In genomic region chr15:70195808-70196304, GRCh38 we compare ENCODE assay signal across 8 cellular contexts.
DNase-seq lines count a peak whose midpoint lies in the region; ATAC-seq and TF ChIP-seq lines count a peak whose summit lies in the region.

No MANE protein-coding gene starts in this region.

- TF ChIP-seq CTCF in adrenal gland (IDR thresholded peaks at IDR 0.05), result no peak

- in situ Hi-C loops in G401 (cut with HindIII; ENCODE audit: low sequenced_read_pairs), result no loop called here

- ATAC-seq in right cardiac atrium (peak; percentile 94 to 95), sciatic nerve (peak; percentile 90), GM21717 (IDR thresholded peaks at IDR 0.05; ENCODE audit: unreplicated experiment) (no peak)
- no peak for ATAC-seq in activated T-helper 17 cell treated with anti-CD3 and anti-CD28 coated beads, Interleukin-2, amount 50 U/mL, for 72 hours (replicated peaks)

- no peaks in the 10 kb centered on the region for H3K36me3 ChIP-seq in adrenal gland (replicated peaks in 1 of 2)

- H3K27me3 Mint-ChIP-seq in activated T-helper 17 cell treated with anti-CD3 and anti-CD28 coated beads, Interleukin-2, amount 50 U/mL, for 72 hours, result no peaks in the 10 kb centered on the region

- H3K27ac ChIP-seq in adrenal gland (peak overlapping the region in 3 of 5 donors; percentile 29 to 79 (median 61)), right cardiac atrium (ENCODE audit: low read length) (no peak overlapping the region)

- H3K27me3 ChIP-seq in adrenal gland, result no peaks in the 10 kb centered on the region
- H3K27me3 ChIP-seq in right cardiac atrium (ENCODE audit: control insufficient read depth, insufficient read depth), result no peaks in the 10 kb centered on the region

- no peak overlapping the region for H3K4me3 ChIP-seq in adrenal gland
- no peak overlapping the region for H3K4me3 ChIP-seq in right cardiac atrium (ENCODE audit: low read length)

- peaks cover 4% of the 10 kb centered on the region for H3K9me3 Mint-ChIP-seq in activated T-helper 17 cell treated with anti-CD3 and anti-CD28 coated beads, Interleukin-2, amount 50 U/mL, for 72 hours

- H3K4me3 Mint-ChIP-seq in activated T-helper 17 cell treated with anti-CD3 and anti-CD28 coated beads, Interleukin-2, amount 50 U/mL, for 72 hours, result no peak overlapping the region

- no peak for TF ChIP-seq POLR2A in adrenal gland (IDR thresholded peaks at IDR 0.05)

- intact Hi-C loops in adrenal gland (cut with DNase I) (no loop called here), right cardiac atrium (cut with DNase I) (no loop called here), sciatic nerve (cut with DNase I) (no loop called here)

- peaks cover 9% of the 10 kb centered on the region for H3K4me1 Mint-ChIP-seq in activated T-helper 17 cell treated with anti-CD3 and anti-CD28 coated beads, Interleukin-2, amount 50 U/mL, for 72 hours

- DNase-seq in G401 (ENCODE audit: low spot score) (peak; percentile 77), adrenal gland (peak; percentile 60 to 87 (median 86)), right cardiac atrium (peak; percentile 90 to 95 (median 94)), sciatic nerve (ENCODE audit: low spot score) (peak; percentile 87), DMS114 treated with DMSO at 0.1 percent for 48 hours (lab: John Stamatoyannopoulos, UW; ENCODE audit: unreplicated experiment) (no peak)
- DNase-seq in stimulated activated CD4-positive, alpha-beta T cell treated with anti-CD3 and anti-CD28 coated beads, Interleukin-15, amount 100 ng/mL, for 24 hours, result no peak

- no peaks in the 10 kb centered on the region for H3K36me3 Mint-ChIP-seq in activated T-helper 17 cell treated with anti-CD3 and anti-CD28 coated beads, Interleukin-2, amount 50 U/mL, for 72 hours (ENCODE audit: low read depth)

- no peak overlapping the region for H3K27ac Mint-ChIP-seq in activated T-helper 17 cell treated with anti-CD3 and anti-CD28 coated beads, Interleukin-2, amount 50 U/mL, for 72 hours

- H3K9me3 ChIP-seq in adrenal gland (replicated peaks in 1 of 3), result no peaks in the 10 kb centered on the region
- no peaks in the 10 kb centered on the region for H3K9me3 ChIP-seq in right cardiac atrium (ENCODE audit: control insufficient read depth, low read length)

- 31 to 46% (median 42%) methylated on average over 7 to 9 of the region's 9 CpGs for WGBS in adrenal gland, 4 donors
- 37% methylated on average over 9 of the region's 9 CpGs for WGBS in right cardiac atrium

- H3K4me1 ChIP-seq in adrenal gland (replicated peaks in 1 of 2), result peaks cover 10 to 16% of the 10 kb centered on the region in 2 donors
- H3K4me1 ChIP-seq in right cardiac atrium (ENCODE audit: control insufficient read depth, insufficient read depth, low read length), result peaks cover 8% of the 10 kb centered on the region

Comparison
In these comparisons a context has a peak if more than half of its experiments do, and no peak if none do; other contexts are left out.
1. DNase-seq: peak in G401 (single experiment), adrenal gland (7 of 7), right cardiac atrium (3 of 3) and sciatic nerve (single experiment); none in DMS114 treated with DMSO at 0.1 percent for 48 hours (single experiment) and stimulated activated CD4-positive, alpha-beta T cell treated with anti-CD3 and anti-CD28 coated beads, Interleukin-15, amount 100 ng/mL, for 24 hours (single experiment).
2. ATAC-seq: peak in right cardiac atrium (2 of 2) and sciatic nerve (single experiment); none in GM21717 (single experiment) and activated T-helper 17 cell treated with anti-CD3 and anti-CD28 coated beads, Interleukin-2, amount 50 U/mL, for 72 hours (single experiment).